Comparison of ENCODE assay signal across 26 cellular contexts in the genomic region with DNA sequence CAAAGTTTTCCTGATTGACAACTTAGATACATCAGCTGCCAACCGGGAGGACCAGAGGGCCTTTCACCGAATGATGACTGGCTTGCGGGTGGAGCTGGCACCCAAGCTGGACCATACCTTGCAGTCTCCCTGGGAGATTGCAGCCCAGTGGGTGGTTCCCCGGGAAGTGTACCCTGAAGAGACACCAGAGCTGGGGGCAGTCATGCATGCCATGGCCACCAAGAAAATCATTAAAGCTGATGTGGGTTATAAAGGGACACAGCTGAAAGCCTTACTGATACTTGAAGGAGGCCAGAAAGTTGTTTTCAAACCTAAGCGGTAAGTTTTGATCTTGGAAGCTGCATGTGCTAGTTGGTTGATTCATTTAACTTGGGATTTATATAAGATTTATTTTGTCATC.
"Had no signal": no experiment of that assay in that cellular context is flagged by ENCODE, and none has a peak within 500 bp of the region (broad histone marks: within the 10 kb centered on the region; RNA-seq: fewer than 3 reads in every experiment).

No MANE protein-coding gene starts in this region.

- H3K27ac ChIP-seq: ascending aorta, breast epithelium, cardiac muscle cell had no signal

- H3K27ac Mint-ChIP-seq: activated CD4-positive, alpha-beta memory T cell treated with anti-CD3 and anti-CD28 coated beads, Interleukin-2, amount 10 ng/mL, durations not matched to agents 7 days and 5 days; activated CD4-positive, alpha-beta T cell treated with anti-CD3 and anti-CD28 coated beads, Interleukin-2, amount 10 ng/mL, durations not matched to agents 7 days and 5 days; activated naive CD4-positive, alpha-beta T cell treated with anti-CD3 and anti-CD28 coated beads, Interleukin-2, amount 10 ng/mL, durations not matched to agents 7 days and 5 days; activated naive CD4-positive, alpha-beta T cell treated with anti-CD3 and anti-CD28 coated beads, Interleukin-2, amount 50 U/mL, for 72 hours; activated naive CD8-positive, alpha-beta T cell treated with anti-CD3 and anti-CD28 coated beads, Interleukin-2, amount 10 ng/mL, durations not matched to agents 7 days and 5 days; activated T-cell treated with anti-CD3 and anti-CD28 coated beads, Interleukin-2, amount 50 U/mL, for 24 hours; activated T-cell treated with anti-CD3 and anti-CD28 coated beads, Interleukin-2, amount 50 U/mL, for 72 hours; brain had no signal

- H3K9me3 ChIP-seq: ascending aorta, breast epithelium had no signal

- H3K4me3 Mint-ChIP-seq: activated CD4-positive, alpha-beta memory T cell treated with anti-CD3 and anti-CD28 coated beads, Interleukin-2, amount 10 ng/mL, durations not matched to agents 7 days and 5 days; activated CD4-positive, alpha-beta T cell treated with anti-CD3 and anti-CD28 coated beads, Interleukin-2, amount 10 ng/mL, durations not matched to agents 7 days and 5 days; activated naive CD4-positive, alpha-beta T cell treated with anti-CD3 and anti-CD28 coated beads, Interleukin-2, amount 10 ng/mL, durations not matched to agents 7 days and 5 days; activated naive CD8-positive, alpha-beta T cell treated with anti-CD3 and anti-CD28 coated beads, Interleukin-2, amount 10 ng/mL, durations not matched to agents 7 days and 5 days; activated T-cell treated with anti-CD3 and anti-CD28 coated beads, Interleukin-2, amount 50 U/mL, for 24 hours; activated T-cell treated with anti-CD3 and anti-CD28 coated beads, Interleukin-2, amount 50 U/mL, for 72 hours; brain; effector memory CD8-positive, alpha-beta T cell had no signal

- DNase-seq: activated CD4-positive, alpha-beta memory T cell treated with anti-CD3 and anti-CD28 coated beads, Interleukin-2, amount 10 ng/mL, durations not matched to agents 7 days and 5 days; activated CD4-positive, alpha-beta T cell treated with anti-CD3 and anti-CD28 coated beads for 1 hour; activated CD4-positive, alpha-beta T cell treated with anti-CD3 and anti-CD28 coated beads for 4 hours; activated CD4-positive, alpha-beta T cell treated with anti-CD3 and anti-CD28 coated beads, Interleukin-2, amount 10 ng/mL, durations not matched to agents 7 days and 5 days; activated CD4-positive, alpha-beta T cell treated with anti-CD3 and anti-CD28 coated beads, Interleukin-2, amount 50 U/mL, for 4 hours; activated CD8-positive, alpha-beta memory T cell treated with anti-CD3 and anti-CD28 coated beads, Interleukin-2, amount 50 U/mL, for 48 hours; activated gamma-delta T cell; activated naive CD4-positive, alpha-beta T cell; activated naive CD4-positive, alpha-beta T cell treated with anti-CD3 and anti-CD28 coated beads, Interleukin-2, amount 10 ng/mL, durations not matched to agents 7 days and 5 days; activated naive CD8-positive, alpha-beta T cell treated with anti-CD3 and anti-CD28 coated beads, Interleukin-2, amount 10 ng/mL, durations not matched to agents 7 days and 5 days; activated T-cell treated with anti-CD3 and anti-CD28 coated beads for 4 hours; activated T-cell treated with anti-CD3 and anti-CD28 coated beads, Interleukin-2, amount 50 U/mL, for 24 hours; activated T-cell treated with anti-CD3 and anti-CD28 coated beads, Interleukin-2, amount 50 U/mL, for 72 hours; central memory CD4-positive, alpha-beta T cell; cortex of kidney; dermis blood vessel endothelial cell; effector CD4-positive, alpha-beta T cell; effector memory CD8-positive, alpha-beta T cell; foreskin fibroblast; head of caudate nucleus; T-helper 2 cell had no signal

- H3K36me3 ChIP-seq: breast epithelium, cardiac muscle cell had no signal

- H3K27me3 Mint-ChIP-seq: activated CD4-positive, alpha-beta memory T cell treated with anti-CD3 and anti-CD28 coated beads, Interleukin-2, amount 10 ng/mL, durations not matched to agents 7 days and 5 days; activated CD4-positive, alpha-beta T cell treated with anti-CD3 and anti-CD28 coated beads, Interleukin-2, amount 10 ng/mL, durations not matched to agents 7 days and 5 days; activated naive CD4-positive, alpha-beta T cell treated with anti-CD3 and anti-CD28 coated beads, Interleukin-2, amount 10 ng/mL, durations not matched to agents 7 days and 5 days; activated naive CD8-positive, alpha-beta T cell treated with anti-CD3 and anti-CD28 coated beads, Interleukin-2, amount 10 ng/mL, durations not matched to agents 7 days and 5 days; activated T-cell treated with anti-CD3 and anti-CD28 coated beads, Interleukin-2, amount 50 U/mL, for 24 hours; brain; effector memory CD8-positive, alpha-beta T cell had no signal

- ATAC-seq: activated naive CD4-positive, alpha-beta T cell treated with anti-CD3 and anti-CD28 coated beads, Interleukin-2, amount 50 U/mL, for 72 hours; activated T-cell treated with anti-CD3 and anti-CD28 coated beads, Interleukin-2, amount 50 U/mL, for 72 hours; effector memory CD8-positive, alpha-beta T cell had no signal

- H3K4me1 ChIP-seq: breast epithelium had no signal

- H3K4me3 ChIP-seq: ascending aorta, breast epithelium, cardiac muscle cell had no signal

- H3K9me3 Mint-ChIP-seq: activated CD4-positive, alpha-beta memory T cell treated with anti-CD3 and anti-CD28 coated beads, Interleukin-2, amount 10 ng/mL, durations not matched to agents 7 days and 5 days; activated CD4-positive, alpha-beta T cell treated with anti-CD3 and anti-CD28 coated beads, Interleukin-2, amount 10 ng/mL, durations not matched to agents 7 days and 5 days; activated naive CD4-positive, alpha-beta T cell treated with anti-CD3 and anti-CD28 coated beads, Interleukin-2, amount 10 ng/mL, durations not matched to agents 7 days and 5 days; activated naive CD4-positive, alpha-beta T cell treated with anti-CD3 and anti-CD28 coated beads, Interleukin-2, amount 50 U/mL, for 72 hours; activated naive CD8-positive, alpha-beta T cell treated with anti-CD3 and anti-CD28 coated beads, Interleukin-2, amount 10 ng/mL, durations not matched to agents 7 days and 5 days; activated T-cell treated with anti-CD3 and anti-CD28 coated beads, Interleukin-2, amount 50 U/mL, for 24 hours; activated T-cell treated with anti-CD3 and anti-CD28 coated beads, Interleukin-2, amount 50 U/mL, for 72 hours; effector memory CD8-positive, alpha-beta T cell had no signal

- H3K27me3 ChIP-seq: ascending aorta, breast epithelium, cardiac muscle cell had no signal
